In genomic region chr10:86365346-86366032, GRCh38 we compare ENCODE assay signal across 8 cellular contexts.
DNase-seq lines count a peak whose midpoint lies in the region; ATAC-seq lines count a peak whose summit lies in the region.

No MANE protein-coding gene starts in this region.

- peaks cover 69% of the 10 kb centered on the region for H3K27me3 Mint-ChIP-seq in stimulated activated naive CD8-positive, alpha-beta T cell treated with anti-CD3 and anti-CD28 coated beads, Interleukin-15, Interleukin-2, amounts not matched to agents 100 ng/mL and 50 ng/mL, for 24 hours

- H3K27ac Mint-ChIP-seq in stimulated activated naive CD8-positive, alpha-beta T cell treated with anti-CD3 and anti-CD28 coated beads, Interleukin-15, Interleukin-2, amounts not matched to agents 100 ng/mL and 50 ng/mL, for 24 hours, result no peak overlapping the region

- H3K9me3 ChIP-seq in muscle layer of duodenum (ENCODE audit: control insufficient read depth in 1 of 2, low read length in 2 of 2), result no peaks in the 10 kb centered on the region

- H3K36me3 Mint-ChIP-seq in stimulated activated naive CD8-positive, alpha-beta T cell treated with anti-CD3 and anti-CD28 coated beads, Interleukin-15, Interleukin-2, amounts not matched to agents 100 ng/mL and 50 ng/mL, for 24 hours (ENCODE audit: low read depth), result no peaks in the 10 kb centered on the region

- no peaks in the 10 kb centered on the region for H3K36me3 ChIP-seq in muscle layer of duodenum (ENCODE audit: control insufficient read depth in 1 of 2, insufficient read depth in 2 of 2, low read length in 2 of 2)

- ATAC-seq in stimulated activated naive CD8-positive, alpha-beta T cell treated with anti-CD3 and anti-CD28 coated beads, Interleukin-15, Interleukin-2, amounts not matched to agents 100 U/mL and 50 U/mL, for 24 hours, result no peak
- ATAC-seq in GM21381 (IDR thresholded peaks at IDR 0.05; ENCODE audit: unreplicated experiment), result no peak
- ATAC-seq in HG03196 (IDR thresholded peaks at IDR 0.05; ENCODE audit: unreplicated experiment), result no peak

- no peak for DNase-seq in stimulated activated naive CD8-positive, alpha-beta T cell treated with anti-CD3 and anti-CD28 coated beads, Interleukin-15, Interleukin-2, amounts not matched to agents 100 U/mL and 50 U/mL, for 24 hours
- DNase-seq in SHP77 (lab: John Stamatoyannopoulos, UW), result no peak
- no peak for DNase-seq in AML-193 (lab: John Stamatoyannopoulos, UW)

- H3K27me3 ChIP-seq in muscle layer of duodenum (ENCODE audit: low read depth, low read length), result peaks cover 47% of the 10 kb centered on the region

- H3K27ac ChIP-seq in cingulate gyrus (ENCODE audit: low read depth, low read length), result peak overlapping the region; percentile 47
- no peak overlapping the region for H3K27ac ChIP-seq in muscle layer of duodenum (ENCODE audit: low read length)

- H3K4me1 Mint-ChIP-seq in stimulated activated naive CD8-positive, alpha-beta T cell treated with anti-CD3 and anti-CD28 coated beads, Interleukin-15, Interleukin-2, amounts not matched to agents 100 ng/mL and 50 ng/mL, for 24 hours (ENCODE audit: low read depth), result peaks cover 11% of the 10 kb centered on the region

- no peaks in the 10 kb centered on the region for H3K9me3 Mint-ChIP-seq in stimulated activated naive CD8-positive, alpha-beta T cell treated with anti-CD3 and anti-CD28 coated beads, Interleukin-15, Interleukin-2, amounts not matched to agents 100 ng/mL and 50 ng/mL, for 24 hours

- H3K4me1 ChIP-seq in muscle layer of duodenum (ENCODE audit: control insufficient read depth in 1 of 2, insufficient read depth in 2 of 2, low read length in 2 of 2), result peaks cover 0 to 42% of the 10 kb centered on the region in 2 donors

- H3K4me3 Mint-ChIP-seq in stimulated activated naive CD8-positive, alpha-beta T cell treated with anti-CD3 and anti-CD28 coated beads, Interleukin-15, Interleukin-2, amounts not matched to agents 100 ng/mL and 50 ng/mL, for 24 hours, result peak overlapping the region; percentile 44

- peak overlapping the region; percentile 37 to 58 for H3K4me3 ChIP-seq in muscle layer of duodenum (ENCODE audit: low read depth in 1 of 2, low read length in 2 of 2)
